Comparison of ENCODE assay signal across 27 cellular contexts in genomic region chr12:79426121-79426520, GRCh38.
DNase-seq lines count a peak whose midpoint lies in the region; ATAC-seq and TF ChIP-seq lines count a peak whose summit lies in the region.
"Had no signal": no experiment of that assay in that cellular context is flagged by ENCODE, and none has a peak within 500 bp of the region (broad histone marks: within the 10 kb centered on the region; RNA-seq: fewer than 3 reads in every experiment).

No MANE protein-coding gene starts in this region.

- no peak overlapping the region for H3K4me3 Mint-ChIP-seq in nephron progenitor cell
- H3K4me3 Mint-ChIP-seq: activated CD4-positive, alpha-beta T cell treated with anti-CD3 and anti-CD28 coated beads, Interleukin-2, amount 10 ng/mL, durations not matched to agents 24 days and 14 days; activated naive CD8-positive, alpha-beta T cell treated with anti-CD3 and anti-CD28 coated beads, Interleukin-2, amount 50 U/mL, for 24 hours; activated T-cell treated with anti-CD3 and anti-CD28 coated beads, Interleukin-2, amount 50 U/mL, for 24 hours had no signal

- H3K9me3 ChIP-seq in SJSA1 (replicated peaks), result no peaks in the 10 kb centered on the region
- H3K9me3 ChIP-seq in prostate gland, result no peaks in the 10 kb centered on the region
- H3K9me3 ChIP-seq: colonic mucosa, psoas muscle, tibial nerve had no signal

- H3K36me3 Mint-ChIP-seq in nephron progenitor cell (ENCODE audit: low read depth), result no peaks in the 10 kb centered on the region

- intact Hi-C loops in prostate gland (cut with DNase I), result no loop called here

- no peaks in the 10 kb centered on the region for H3K36me3 ChIP-seq in SJSA1
- no peaks in the 10 kb centered on the region for H3K36me3 ChIP-seq in prostate gland
- H3K36me3 ChIP-seq: colonic mucosa, tibial nerve, WERI-Rb-1 had no signal

- peaks cover 4% of the 10 kb centered on the region for H3K27me3 Mint-ChIP-seq in nephron progenitor cell (ENCODE audit: low read depth, poor library complexity)
- H3K27me3 Mint-ChIP-seq: activated CD4-positive, alpha-beta T cell treated with anti-CD3 and anti-CD28 coated beads, Interleukin-2, amount 10 ng/mL, durations not matched to agents 24 days and 14 days; activated T-cell treated with anti-CD3 and anti-CD28 coated beads, Interleukin-2, amount 50 U/mL, for 24 hours had no signal

- H3K27ac ChIP-seq in SJSA1, result 0 out of 2 replicates have a peak overlapping the region, but pooled peaks have one; percentile 4
- peak overlapping the region; percentile 6 to 19 for H3K27ac ChIP-seq in prostate gland
- H3K27ac ChIP-seq: colonic mucosa, psoas muscle, WERI-Rb-1 had no signal

- H3K27me3 ChIP-seq in SJSA1 (replicated peaks), result no peaks in the 10 kb centered on the region
- H3K27me3 ChIP-seq in prostate gland (replicated peaks; ENCODE audit: insufficient read depth), result no peaks in the 10 kb centered on the region
- H3K27me3 ChIP-seq: colonic mucosa, tibial nerve had no signal

- H3K4me1 Mint-ChIP-seq in nephron progenitor cell, result peaks cover 34% of the 10 kb centered on the region
- H3K4me1 Mint-ChIP-seq: activated CD4-positive, alpha-beta T cell treated with anti-CD3 and anti-CD28 coated beads, Interleukin-2, amount 10 ng/mL, durations not matched to agents 24 days and 14 days; activated naive CD8-positive, alpha-beta T cell treated with anti-CD3 and anti-CD28 coated beads, Interleukin-2, amount 50 U/mL, for 24 hours had no signal

- H3K4me1 ChIP-seq in SJSA1 (replicated peaks), result peaks cover 54% of the 10 kb centered on the region
- H3K4me1 ChIP-seq in prostate gland (replicated peaks), result no peaks in the 10 kb centered on the region
- H3K4me1 ChIP-seq: colonic mucosa, psoas muscle had no signal

- TF ChIP-seq CTCF in prostate gland (IDR thresholded peaks at IDR 0.05) (no peak), nephron progenitor cell (IDR thresholded peaks at IDR 0.05) (no peak)

- ATAC-seq in HG02678 (IDR thresholded peaks at IDR 0.05; ENCODE audit: unreplicated experiment) (no peak), HG03159 (IDR thresholded peaks at IDR 0.05; ENCODE audit: unreplicated experiment) (no peak), HG03025 (IDR thresholded peaks at IDR 0.05; ENCODE audit: low FRiP score, unreplicated experiment) (no peak)
- ATAC-seq: activated naive CD8-positive, alpha-beta T cell treated with anti-CD3 and anti-CD28 coated beads, Interleukin-2, amount 50 U/mL, for 24 hours; GM12878; K562; psoas muscle had no signal

- TF ChIP-seq POLR2A in prostate gland (IDR thresholded peaks at IDR 0.05), result no peak

- H3K27ac Mint-ChIP-seq in nephron progenitor cell, result no peak overlapping the region
- H3K27ac Mint-ChIP-seq: activated CD4-positive, alpha-beta T cell treated with anti-CD3 and anti-CD28 coated beads, Interleukin-2, amount 10 ng/mL, durations not matched to agents 24 days and 14 days; activated naive CD8-positive, alpha-beta T cell treated with anti-CD3 and anti-CD28 coated beads, Interleukin-2, amount 50 U/mL, for 24 hours; activated T-cell treated with anti-CD3 and anti-CD28 coated beads, Interleukin-2, amount 50 U/mL, for 24 hours had no signal

- no peaks in the 10 kb centered on the region for H3K9me3 Mint-ChIP-seq in nephron progenitor cell
- H3K9me3 Mint-ChIP-seq: activated CD4-positive, alpha-beta T cell treated with anti-CD3 and anti-CD28 coated beads, Interleukin-2, amount 10 ng/mL, durations not matched to agents 24 days and 14 days; activated naive CD8-positive, alpha-beta T cell treated with anti-CD3 and anti-CD28 coated beads, Interleukin-2, amount 50 U/mL, for 24 hours; activated T-cell treated with anti-CD3 and anti-CD28 coated beads, Interleukin-2, amount 50 U/mL, for 24 hours had no signal

- DNase-seq in AG20443 (ENCODE audit: low spot score), result peak; percentile 12
- no peak for DNase-seq in SJSA1 (ENCODE audit: low read depth in 1 of 2, low spot score in 2 of 2)
- DNase-seq in fibroblast of peridontal ligament (ENCODE audit: extremely low read depth), result peak; percentile 11
- DNase-seq in prostate gland (ENCODE audit: low spot score), result no peak
- no peak for DNase-seq in nephron progenitor cell
- DNase-seq: activated CD4-positive, alpha-beta T cell treated with anti-CD3 and anti-CD28 coated beads, Interleukin-2, amount 10 ng/mL, durations not matched to agents 24 days and 14 days; activated gamma-delta T cell treated with Interleukin-2 at 50 U/mL for 16 hours; activated naive CD8-positive, alpha-beta T cell treated with anti-CD3 and anti-CD28 coated beads, Interleukin-2, amount 50 U/mL, for 24 hours; activated T-cell treated with anti-CD3 and anti-CD28 coated beads, Interleukin-2, amount 50 U/mL, for 24 hours; colonic mucosa; DMS79; effector CD8-positive, alpha-beta T cell; erythroblast; foreskin melanocyte; NCI-H1092 treated with DMSO at 0.1 percent for 48 hours; NCI-H1930; NCI-H524 treated with DMSO at 0.1 percent for 48 hours; psoas muscle; SW 1271; T1000; WERI-Rb-1 had no signal

- H3K4me3 ChIP-seq in SJSA1 (no peak overlapping the region), prostate gland (no peak overlapping the region)
- H3K4me3 ChIP-seq: colonic mucosa, GM12878, K562, psoas muscle, tibial nerve had no signal

Comparison
In these comparisons a context has a peak if more than half of its experiments do, and no peak if none do; other contexts are left out.
1. DNase-seq: peak in AG20443 (single experiment) and fibroblast of peridontal ligament (single experiment); none in SJSA1 (0 of 2), prostate gland (single experiment) and nephron progenitor cell (single experiment).